19 cellular contexts compared by ENCODE assay signal in genomic region chr3:194661946-194662345, GRCh38. TPM values are rescaled to one million over a fixed set of nuclear protein-coding genes. Genes with fewer than 3 reads are reported as not detected.
DNase-seq lines count a peak whose midpoint lies in the region; ATAC-seq and TF ChIP-seq lines count a peak whose summit lies in the region.
"Had no signal": no experiment of that assay in that cellular context is flagged by ENCODE, and none has a peak within 500 bp of the region (broad histone marks: within the 10 kb centered on the region; RNA-seq: fewer than 3 reads in every experiment).

No MANE protein-coding gene starts in this region.

- H3K27ac Mint-ChIP-seq in stimulated activated effector memory CD8-positive, alpha-beta T cell treated with anti-CD3 and anti-CD28 coated beads, Interleukin-12 subunit alpha, Interleukin-12 subunit beta, amount 100 ng/mL, for 72 hours = no peak overlapping the region

- no peaks in the 10 kb centered on the region for H3K9me3 Mint-ChIP-seq in stimulated activated effector memory CD8-positive, alpha-beta T cell treated with anti-CD3 and anti-CD28 coated beads, Interleukin-12 subunit alpha, Interleukin-12 subunit beta, amount 100 ng/mL, for 72 hours
- H3K9me3 Mint-ChIP-seq: CD14-positive monocyte had no signal

- WGBS in thymus = 84% methylated on average over 6 of the region's 6 CpGs

- H3K27ac ChIP-seq in thymus (ENCODE audit: low read depth) = peak overlapping the region; percentile 8
- H3K27ac ChIP-seq: GM23248, KMS-11, RWPE1, SJSA1 had no signal

- DNase-seq in NCI-H82 (lab: John Stamatoyannopoulos, UW) = peak; percentile 68
- DNase-seq in NCI-H82 treated with DMSO at 0.1 percent for 48 hours (lab: John Stamatoyannopoulos, UW; ENCODE audit: unreplicated experiment) = no peak
- DNase-seq in NCI-H524 treated with DMSO at 0.1 percent for 48 hours (lab: John Stamatoyannopoulos, UW) = peak; percentile 67
- DNase-seq in fibroblast of villous mesenchyme (ENCODE audit: low read depth) = peak; percentile 60
- DNase-seq in stimulated activated effector memory CD8-positive, alpha-beta T cell treated with anti-CD3 and anti-CD28 coated beads, Interleukin-12 subunit alpha, Interleukin-12 subunit beta, amount 100 ng/mL, for 72 hours (ENCODE audit: low spot score in 2 of 2) = no peak
- DNase-seq: Caco-2, DMS79, GM23248, NCI-H1417, NCI-H2029 treated with DMSO at 0.1 percent for 48 hours, NCI-H526 treated with DMSO at 0.1 percent for 48 hours had no signal

- H3K27me3 ChIP-seq in thymus (ENCODE audit: control insufficient read depth, insufficient read depth) = no peaks in the 10 kb centered on the region
- H3K27me3 ChIP-seq: SJSA1 had no signal

- no peak for TF ChIP-seq CTCF in fibroblast of villous mesenchyme (IDR thresholded peaks at IDR 0.05; ENCODE audit: insufficient read depth, low read depth, low read length)

- peaks cover 35% of the 10 kb centered on the region for H3K36me3 ChIP-seq in thymus (ENCODE audit: control insufficient read depth, insufficient read depth)

- peaks cover 3% of the 10 kb centered on the region for H3K4me1 Mint-ChIP-seq in stimulated activated effector memory CD8-positive, alpha-beta T cell treated with anti-CD3 and anti-CD28 coated beads, Interleukin-12 subunit alpha, Interleukin-12 subunit beta, amount 100 ng/mL, for 72 hours

- H3K36me3 Mint-ChIP-seq in stimulated activated effector memory CD8-positive, alpha-beta T cell treated with anti-CD3 and anti-CD28 coated beads, Interleukin-12 subunit alpha, Interleukin-12 subunit beta, amount 100 ng/mL, for 72 hours = peaks cover 96% of the 10 kb centered on the region

- no peaks in the 10 kb centered on the region for H3K9me3 ChIP-seq in thymus (ENCODE audit: control insufficient read depth)
- H3K9me3 ChIP-seq: Caco-2, SJSA1 had no signal

- no peak overlapping the region for H3K4me3 Mint-ChIP-seq in stimulated activated effector memory CD8-positive, alpha-beta T cell treated with anti-CD3 and anti-CD28 coated beads, Interleukin-12 subunit alpha, Interleukin-12 subunit beta, amount 100 ng/mL, for 72 hours
- H3K4me3 Mint-ChIP-seq: CD14-positive monocyte had no signal

- H3K4me3 ChIP-seq in fibroblast of villous mesenchyme (ENCODE audit: low read depth, low read length) (no peak overlapping the region), thymus (ENCODE audit: low read length) (no peak overlapping the region)
- H3K4me3 ChIP-seq: GM23248, SJSA1 had no signal

- no peaks in the 10 kb centered on the region for H3K4me1 ChIP-seq in thymus (ENCODE audit: control insufficient read depth, insufficient read depth, low read length)
- H3K4me1 ChIP-seq: Caco-2, SJSA1 had no signal

- ATAC-seq in HG03159 (IDR thresholded peaks at IDR 0.05; ENCODE audit: unreplicated experiment) (no peak), HG02588 (IDR thresholded peaks at IDR 0.05; ENCODE audit: unreplicated experiment) (no peak)
- ATAC-seq in stimulated activated effector memory CD8-positive, alpha-beta T cell treated with anti-CD3 and anti-CD28 coated beads, Interleukin-12 subunit alpha, Interleukin-12 subunit beta, amount 100 ng/mL, for 72 hours = no peak
- ATAC-seq: HCT116 had no signal

RNA-seq across cellular contexts. Expression of gene LSG1, which starts 10.0 kb away (rescaled TPM):
- 56.6 and 65.1 TPM in 2 replicates for total RNA-seq in fibroblast of villous mesenchyme
- 21.7 TPM for polyA plus RNA-seq in thymus

RNA-seq across cellular contexts. Expression of gene FAM43A, which starts 23.7 kb away (rescaled TPM):
- total RNA-seq in fibroblast of villous mesenchyme = 22.0 and 37.0 TPM in 2 replicates
- 6.2 TPM for polyA plus RNA-seq in thymus

RNA-seq across cellular contexts. Expression of gene TMEM44, which starts 28.7 kb away (rescaled TPM):
- total RNA-seq in fibroblast of villous mesenchyme = 11.7 and 23.2 TPM in 2 replicates
- 7.1 TPM for polyA plus RNA-seq in thymus
- polyA plus RNA-seq: CD14-positive monocyte had no signal

Comparison
In these comparisons a context has a peak if more than half of its experiments do, and no peak if none do; other contexts are left out.
1. DNase-seq: peak in NCI-H82 (single experiment), NCI-H524 treated with DMSO at 0.1 percent for 48 hours (single experiment) and fibroblast of villous mesenchyme (single experiment); none in NCI-H82 treated with DMSO at 0.1 percent for 48 hours (single experiment) and stimulated activated effector memory CD8-positive, alpha-beta T cell treated with anti-CD3 and anti-CD28 coated beads, Interleukin-12 subunit alpha, Interleukin-12 subunit beta, amount 100 ng/mL, for 72 hours (0 of 2).